31 cellular contexts compared by ENCODE assay signal in the genomic region with DNA sequence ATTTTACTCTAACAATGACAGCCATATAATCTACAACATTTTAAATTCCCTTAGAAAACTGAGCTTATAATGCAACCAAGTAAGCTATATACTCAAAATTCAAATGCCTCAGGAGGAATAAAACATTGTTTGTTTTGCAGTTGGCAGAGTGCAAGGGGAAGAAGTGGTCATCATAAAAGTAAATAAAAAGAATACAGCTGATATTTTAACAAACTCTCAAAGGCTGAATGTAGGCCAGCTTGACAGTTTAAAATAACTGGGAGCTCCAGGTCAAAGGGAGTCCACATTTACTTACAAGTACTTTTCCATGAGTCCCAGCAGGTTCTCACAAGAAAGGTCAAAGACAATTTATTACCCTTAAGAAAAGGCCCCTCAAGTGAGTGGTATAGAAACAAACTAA.
"Had no signal": no experiment of that assay in that cellular context is flagged by ENCODE, and none has a peak within 500 bp of the region (broad histone marks: within the 10 kb centered on the region; RNA-seq: fewer than 3 reads in every experiment).

No MANE protein-coding gene starts in this region.

- H3K4me3 ChIP-seq: adrenal gland, body of pancreas, breast epithelium, cardiac muscle cell, colonic mucosa, dorsolateral prefrontal cortex, esophagus muscularis mucosa, gastroesophageal sphincter had no signal

- DNase-seq: activated CD4-positive, alpha-beta memory T cell treated with anti-CD3 and anti-CD28 coated beads for 36 hours; activated CD4-positive, alpha-beta T cell treated with anti-CD3 and anti-CD28 coated beads for 36 hours; activated CD4-positive, alpha-beta T cell treated with anti-CD3 and anti-CD28 coated beads, Interleukin-2, amount 10 ng/mL, durations not matched to agents 24 days and 14 days; activated CD4-positive, CD25-positive, alpha-beta regulatory T cell; activated CD4-positive, CD25-positive, alpha-beta regulatory T cell treated with anti-CD3 and anti-CD28 coated beads, Interleukin-2, amount 50 U/mL, for 72 hours; activated CD8-positive, alpha-beta memory T cell treated with anti-CD3 and anti-CD28 coated beads, Interleukin-2, amount 10 ng/mL, durations not matched to agents 7 days and 5 days; activated CD8-positive, alpha-beta memory T cell treated with anti-CD3 and anti-CD28 coated beads, Interleukin-2, amount 50 U/mL, for 4 hours; activated CD8-positive, alpha-beta T cell treated with anti-CD3 and anti-CD28 coated beads, Interleukin-2, amount 10 ng/mL, durations not matched to agents 7 days and 5 days; activated effector memory CD4-positive, alpha-beta T cell treated with anti-CD3 and anti-CD28 coated beads, Interleukin-2, amount 50 U/mL, for 16 hours; activated naive CD4-positive, alpha-beta T cell treated with anti-CD3 and anti-CD28 coated beads for 36 hours; activated naive CD8-positive, alpha-beta T cell treated with anti-CD3 and anti-CD28 coated beads for 36 hours; activated naive CD8-positive, alpha-beta T cell treated with anti-CD3 and anti-CD28 coated beads, Interleukin-2, amount 50 U/mL, for 24 hours; activated T-cell treated with anti-CD3 and anti-CD28 coated beads, Interleukin-2, amount 50 U/mL, for 1 hour; activated T-cell treated with anti-CD3 and anti-CD28 coated beads, Interleukin-2, amount 50 U/mL, for 48 hours; adrenal gland; amygdala; aorta; body of pancreas; central memory CD4-positive, alpha-beta T cell; cerebellar nuclear complex; colonic mucosa; dorsolateral prefrontal cortex; effector memory CD4-positive, alpha-beta T cell; endodermal cell; erythroblast; foreskin melanocyte; T-helper 2 cell had no signal

- H3K36me3 ChIP-seq: adrenal gland, breast epithelium, cardiac muscle cell, colonic mucosa, esophagus muscularis mucosa, gastroesophageal sphincter had no signal

- ATAC-seq: activated CD4-positive, alpha-beta T cell treated with anti-CD3 and anti-CD28 coated beads for 36 hours; activated CD8-positive, alpha-beta memory T cell treated with anti-CD3 and anti-CD28 coated beads, Interleukin-2, amount 10 ng/mL, durations not matched to agents 7 days and 5 days; activated CD8-positive, alpha-beta T cell treated with anti-CD3 and anti-CD28 coated beads, Interleukin-2, amount 10 ng/mL, durations not matched to agents 7 days and 5 days; activated naive CD8-positive, alpha-beta T cell treated with anti-CD3 and anti-CD28 coated beads, Interleukin-2, amount 50 U/mL, for 24 hours; body of pancreas; gastroesophageal sphincter had no signal

- H3K27ac ChIP-seq: adrenal gland, body of pancreas, breast epithelium, cardiac muscle cell, colonic mucosa, dorsolateral prefrontal cortex, esophagus muscularis mucosa, gastroesophageal sphincter had no signal

- H3K4me1 ChIP-seq: adrenal gland, body of pancreas, breast epithelium, colonic mucosa had no signal

- H3K27me3 ChIP-seq: adrenal gland, body of pancreas, breast epithelium, cardiac muscle cell, colonic mucosa, dorsolateral prefrontal cortex, esophagus muscularis mucosa, gastroesophageal sphincter had no signal

- H3K9me3 ChIP-seq: adrenal gland, body of pancreas, colonic mucosa had no signal
